Comparison of ENCODE assay signal across 8 cellular contexts in genomic region chr3:56557815-56558170, GRCh38. TPM values are rescaled to one million over a fixed set of nuclear protein-coding genes. Genes with fewer than 3 reads are reported as not detected.
DNase-seq lines count a peak whose midpoint lies in the region; ATAC-seq and TF ChIP-seq lines count a peak whose summit lies in the region.

No MANE protein-coding gene starts in this region.

- DNase-seq in Jurkat, Clone E6-1 (ENCODE audit: low read depth, low spot score) = no peak
- DNase-seq in dorsolateral prefrontal cortex (no peak), neural crest cell (ENCODE audit: low read depth, low spot score) (no peak), NCI-H2196 (lab: John Stamatoyannopoulos, UW; ENCODE audit: unreplicated experiment) (no peak), NCI-H69 (lab: John Stamatoyannopoulos, UW) (no peak), activated gamma-delta T cell treated with Interleukin-2 at 50 U/mL for 16 hours (no peak)
- DNase-seq in stimulated activated CD4-positive, alpha-beta T cell treated with anti-CD3 and anti-CD28 coated beads, Interleukin-12 subunit alpha, Interleukin-12 subunit beta, amount 100 ng/mL, for 4 hours = no peak

- ATAC-seq in GM18867 (IDR thresholded peaks at IDR 0.05; ENCODE audit: unreplicated experiment) = peak; percentile 18

- peaks cover 23% of the 10 kb centered on the region for H3K4me1 Mint-ChIP-seq in neural crest cell

- H3K27ac ChIP-seq in dorsolateral prefrontal cortex = peak overlapping the region in 24 of 59 donors; percentile 28 to 89 (median 81)

- peaks cover 21% of the 10 kb centered on the region for H3K27me3 Mint-ChIP-seq in neural crest cell (ENCODE audit: low read depth)

- H3K4me3 Mint-ChIP-seq in neural crest cell = peak overlapping the region; percentile 99

- intact Hi-C loops in dorsolateral prefrontal cortex (cut with DNase I) = loop anchor here in 1 of 2 donors (5.0 kb wide), 2 partner anchors 125 to 430 kb away; partner anchors contain the start of gene TASOR

- H3K9me3 Mint-ChIP-seq in neural crest cell = no peaks in the 10 kb centered on the region

- peak overlapping the region; percentile 86 for H3K4me3 ChIP-seq in Jurkat, Clone E6-1 (ENCODE audit: low read length)
- H3K4me3 ChIP-seq in dorsolateral prefrontal cortex = peak overlapping the region; percentile 67 to 97 (median 85)

- H3K27ac Mint-ChIP-seq in neural crest cell (ENCODE audit: unreplicated experiment) = no peak overlapping the region

- no peaks in the 10 kb centered on the region for H3K27me3 ChIP-seq in dorsolateral prefrontal cortex

- TF ChIP-seq CTCF in dorsolateral prefrontal cortex (IDR thresholded peaks at IDR 0.05 in 54 of 56, conservative IDR thresholded peaks at IDR 0.05 in 2 of 56; ENCODE audit: low read depth in 1 of 56, partially characterized antibody in 56 of 56) (peak in 5 of 56 donors; percentile 0 to 11 (median 1)), neural crest cell (conservative IDR thresholded peaks at IDR 0.05) (no peak)

- peaks cover 5% of the 10 kb centered on the region for H3K36me3 Mint-ChIP-seq in neural crest cell (ENCODE audit: low read depth)

RNA-seq across cellular contexts. Expression of gene CCDC66, which starts 0.8 kb away (rescaled TPM):
- polyA plus RNA-seq in Jurkat, Clone E6-1 (2012; ENCODE audit: insufficient read depth, insufficient read length) = 27.0 TPM
- total RNA-seq in dorsolateral prefrontal cortex (10 to 100 TPM; 35.3 to 94.7 (median 60.8) TPM), neural crest cell (30.0 and 30.9 TPM in 2 replicates)
